ENCODE assay signal across 8 cellular contexts in genomic region chr17:34252138-34252889, GRCh38. TPM values are rescaled to one million over a fixed set of nuclear protein-coding genes. Genes with fewer than 3 reads are reported as not detected.
DNase-seq lines count a peak whose midpoint lies in the region; ATAC-seq and TF ChIP-seq lines count a peak whose summit lies in the region.

No MANE protein-coding gene starts in this region.

- DNase-seq in CD4-positive, CD25-positive, alpha-beta regulatory T cell, result no peak
- DNase-seq in LoVo (ENCODE audit: low spot score) (peak; percentile 24), chondrocyte (ENCODE audit: low spot score) (peak; percentile 94), lower leg skin (ENCODE audit: low spot score in 2 of 2) (peak; percentile 92 to 99), thyroid gland (peak; percentile 99), neural progenitor cell (ENCODE audit: low spot score) (no peak), neuronal stem cell (ENCODE audit: low spot score) (no peak)
- no peak for DNase-seq in stimulated activated effector memory CD8-positive, alpha-beta T cell treated with anti-CD3 and anti-CD28 coated beads, Interleukin-12 subunit alpha, Interleukin-12 subunit beta, amount 100 ng/mL, for 72 hours (ENCODE audit: low spot score in 2 of 2)

- no peak overlapping the region for H2BK15ac ChIP-seq in neuronal stem cell (ENCODE audit: low read length)

- H3K27me3 ChIP-seq in CD4-positive, CD25-positive, alpha-beta regulatory T cell (ENCODE audit: control insufficient read depth, insufficient read depth, low read length), result peaks cover 5% of the 10 kb centered on the region
- no peaks in the 10 kb centered on the region for H3K27me3 ChIP-seq in thyroid gland
- H3K27me3 ChIP-seq in neural progenitor cell, result no peaks in the 10 kb centered on the region
- H3K27me3 ChIP-seq in neuronal stem cell (ENCODE audit: control insufficient read depth in 3 of 3, insufficient read depth in 3 of 3, low read depth in 1 of 3, low read length in 3 of 3), result no peaks in the 10 kb centered on the region

- H3K4me3 Mint-ChIP-seq in CD4-positive, CD25-positive, alpha-beta regulatory T cell, result no peak overlapping the region
- H3K4me3 Mint-ChIP-seq in chondrocyte (ENCODE audit: unreplicated experiment) (no peak overlapping the region), neural progenitor cell (no peak overlapping the region)
- no peak overlapping the region for H3K4me3 Mint-ChIP-seq in stimulated activated effector memory CD8-positive, alpha-beta T cell treated with anti-CD3 and anti-CD28 coated beads, Interleukin-12 subunit alpha, Interleukin-12 subunit beta, amount 100 ng/mL, for 72 hours

- H2BK12ac ChIP-seq in neuronal stem cell (ENCODE audit: low read length), result no peak overlapping the region

- intact Hi-C loops in lower leg skin (cut with DNase I; ENCODE audit: low total_unique reads), result no loop called here
- intact Hi-C loops in thyroid gland (cut with DNase I), result no loop called here

- no peak for TF ChIP-seq POLR2A in lower leg skin (IDR thresholded peaks at IDR 0.05)
- TF ChIP-seq POLR2A in thyroid gland (IDR thresholded peaks at IDR 0.05), result peak in 1 of 2 donors; percentile 56

- no peak overlapping the region for H2BK120ac ChIP-seq in neuronal stem cell (ENCODE audit: low read depth, low read length)

- H3K27ac Mint-ChIP-seq in CD4-positive, CD25-positive, alpha-beta regulatory T cell, result peak overlapping the region in 1 of 3 donors; percentile 10
- peak overlapping the region; percentile 97 for H3K27ac Mint-ChIP-seq in chondrocyte (ENCODE audit: unreplicated experiment)
- H3K27ac Mint-ChIP-seq in stimulated activated effector memory CD8-positive, alpha-beta T cell treated with anti-CD3 and anti-CD28 coated beads, Interleukin-12 subunit alpha, Interleukin-12 subunit beta, amount 100 ng/mL, for 72 hours, result no peak overlapping the region
- no peak overlapping the region for H3K27ac Mint-ChIP-seq in neural progenitor cell

- no peak overlapping the region for H3K14ac ChIP-seq in neuronal stem cell (ENCODE audit: low read length)

- H3K79me1 ChIP-seq in neuronal stem cell (ENCODE audit: low read depth, low read length), result no peaks in the 10 kb centered on the region

- no peaks in the 10 kb centered on the region for H3K36me3 Mint-ChIP-seq in CD4-positive, CD25-positive, alpha-beta regulatory T cell
- H3K36me3 Mint-ChIP-seq in chondrocyte (ENCODE audit: low read depth) (no peaks in the 10 kb centered on the region), neural progenitor cell (no peaks in the 10 kb centered on the region)
- H3K36me3 Mint-ChIP-seq in stimulated activated effector memory CD8-positive, alpha-beta T cell treated with anti-CD3 and anti-CD28 coated beads, Interleukin-12 subunit alpha, Interleukin-12 subunit beta, amount 100 ng/mL, for 72 hours, result no peaks in the 10 kb centered on the region

- H3K4me3 ChIP-seq in CD4-positive, CD25-positive, alpha-beta regulatory T cell (ENCODE audit: low read depth, low read length), result no peak overlapping the region
- no peak overlapping the region for H3K4me3 ChIP-seq in lower leg skin (ENCODE audit: low read depth, poor library complexity, severe bottlenecking)
- H3K4me3 ChIP-seq in thyroid gland (replicated peaks in 1 of 3), result no peak overlapping the region
- no peak overlapping the region for H3K4me3 ChIP-seq in neural progenitor cell
- no peak overlapping the region for H3K4me3 ChIP-seq in neuronal stem cell (ENCODE audit: low read length in 2 of 2)

- H3K4me1 Mint-ChIP-seq in CD4-positive, CD25-positive, alpha-beta regulatory T cell, result no peaks in the 10 kb centered on the region
- H3K4me1 Mint-ChIP-seq in chondrocyte (ENCODE audit: low read depth), result peaks cover 97% of the 10 kb centered on the region
- H3K4me1 Mint-ChIP-seq in stimulated activated effector memory CD8-positive, alpha-beta T cell treated with anti-CD3 and anti-CD28 coated beads, Interleukin-12 subunit alpha, Interleukin-12 subunit beta, amount 100 ng/mL, for 72 hours, result no peaks in the 10 kb centered on the region
- peaks cover 41% of the 10 kb centered on the region for H3K4me1 Mint-ChIP-seq in neural progenitor cell

- no peak overlapping the region for H3K23ac ChIP-seq in neuronal stem cell (ENCODE audit: low read depth, low read length, poor library complexity)

- no peaks in the 10 kb centered on the region for H3K36me3 ChIP-seq in CD4-positive, CD25-positive, alpha-beta regulatory T cell (ENCODE audit: control insufficient read depth, insufficient read depth, low read length)
- H3K36me3 ChIP-seq in thyroid gland (no peaks in the 10 kb centered on the region), neural progenitor cell (no peaks in the 10 kb centered on the region), neuronal stem cell (replicated peaks in 1 of 2; ENCODE audit: control insufficient read depth in 2 of 2, insufficient read depth in 2 of 2, low read length in 2 of 2) (no peaks in the 10 kb centered on the region)

- no peak overlapping the region for H4K8ac ChIP-seq in neuronal stem cell (ENCODE audit: low read depth, low read length)

- ATAC-seq in CD4-positive, CD25-positive, alpha-beta regulatory T cell (ENCODE audit: low read depth in 2 of 2), result peak; percentile 12 to 37
- no peak for ATAC-seq in stimulated activated effector memory CD8-positive, alpha-beta T cell treated with anti-CD3 and anti-CD28 coated beads, Interleukin-12 subunit alpha, Interleukin-12 subunit beta, amount 100 ng/mL, for 72 hours

- H2AFZ ChIP-seq in neural progenitor cell (replicated peaks) (no peak overlapping the region), neuronal stem cell (ENCODE audit: low read length) (no peak overlapping the region)

- no peaks in the 10 kb centered on the region for H3K4me1 ChIP-seq in CD4-positive, CD25-positive, alpha-beta regulatory T cell (ENCODE audit: control insufficient read depth, insufficient read depth, low read length, poor library complexity, severe bottlenecking)
- H3K4me1 ChIP-seq in thyroid gland, result peaks cover 60 to 83% of the 10 kb centered on the region in 2 donors
- peaks cover 13% of the 10 kb centered on the region for H3K4me1 ChIP-seq in neural progenitor cell
- peaks cover 0 to 12% of the 10 kb centered on the region in 2 donors for H3K4me1 ChIP-seq in neuronal stem cell (ENCODE audit: control insufficient read depth in 2 of 2, insufficient read depth in 1 of 2, low read depth in 1 of 2, low read length in 2 of 2)

- H4K91ac ChIP-seq in neuronal stem cell (ENCODE audit: low read depth, low read length, poor library complexity), result no peak overlapping the region

- H3K9me3 ChIP-seq in CD4-positive, CD25-positive, alpha-beta regulatory T cell (ENCODE audit: control insufficient read depth in 2 of 2, low read length in 2 of 2), result no peaks in the 10 kb centered on the region
- H3K9me3 ChIP-seq in thyroid gland, result no peaks in the 10 kb centered on the region
- no peaks in the 10 kb centered on the region for H3K9me3 ChIP-seq in neural progenitor cell (ENCODE audit: low read depth)
- H3K9me3 ChIP-seq in neuronal stem cell (replicated peaks in 1 of 2; ENCODE audit: control insufficient read depth in 2 of 2, insufficient read depth in 1 of 2, low read depth in 1 of 2, low read length in 2 of 2), result no peaks in the 10 kb centered on the region

- no peak for TF ChIP-seq CTCF in chondrocyte (IDR thresholded peaks at IDR 0.05)
- no peak for TF ChIP-seq CTCF in lower leg skin (IDR thresholded peaks at IDR 0.05)
- TF ChIP-seq CTCF in thyroid gland (IDR thresholded peaks at IDR 0.05), result peak in 1 of 6 experiments; percentile 23
- no peak for TF ChIP-seq CTCF in neural progenitor cell (IDR thresholded peaks at IDR 0.05)

- H2BK5ac ChIP-seq in neuronal stem cell (ENCODE audit: low read length), result no peak overlapping the region

- no peaks in the 10 kb centered on the region for H4K20me1 ChIP-seq in neural progenitor cell (ENCODE audit: low read depth)

- peaks cover 7% of the 10 kb centered on the region for H3K27me3 Mint-ChIP-seq in CD4-positive, CD25-positive, alpha-beta regulatory T cell
- H3K27me3 Mint-ChIP-seq in chondrocyte (ENCODE audit: low read depth), result no peaks in the 10 kb centered on the region
- H3K27me3 Mint-ChIP-seq in neural progenitor cell (ENCODE audit: insufficient read depth, low read depth), result peaks cover 5% of the 10 kb centered on the region

- H3K9me3 Mint-ChIP-seq in CD4-positive, CD25-positive, alpha-beta regulatory T cell, result peaks cover 0 to 5% (median 0%) of the 10 kb centered on the region in 7 donors
- H3K9me3 Mint-ChIP-seq in chondrocyte (ENCODE audit: low read depth), result no peaks in the 10 kb centered on the region
- no peaks in the 10 kb centered on the region for H3K9me3 Mint-ChIP-seq in stimulated activated effector memory CD8-positive, alpha-beta T cell treated with anti-CD3 and anti-CD28 coated beads, Interleukin-12 subunit alpha, Interleukin-12 subunit beta, amount 100 ng/mL, for 72 hours
- no peaks in the 10 kb centered on the region for H3K9me3 Mint-ChIP-seq in neural progenitor cell

- H3K18ac ChIP-seq in neuronal stem cell (ENCODE audit: low read length), result no peak overlapping the region

- H3K79me2 ChIP-seq in neural progenitor cell (ENCODE audit: low read depth), result no peaks in the 10 kb centered on the region

- H3K4ac ChIP-seq in neuronal stem cell (ENCODE audit: low read length), result no peak overlapping the region

- H3F3A ChIP-seq in neural progenitor cell (ENCODE audit: low read depth), result peaks cover 16% of the 10 kb centered on the region

- no peak overlapping the region for H3K4me2 ChIP-seq in neural progenitor cell
- no peak overlapping the region for H3K4me2 ChIP-seq in neuronal stem cell (ENCODE audit: insufficient read depth, low read length, poor library complexity, severe bottlenecking)

- no peak overlapping the region for H2AK5ac ChIP-seq in neuronal stem cell (ENCODE audit: low read depth, low read length)

- 13 to 14% methylated on average over 10 of the region's 10 CpGs for WGBS in lower leg skin, 2 donors
- WGBS in thyroid gland, 2 donors, result 24 to 28% methylated on average over 10 of the region's 10 CpGs
- no CpG with 5 or more reads among the region's 10 CpGs for WGBS in neuronal stem cell (ENCODE audit: extremely low coverage in 2 of 2, insufficient read length in 2 of 2, insufficient replicate concordance in 1 of 2), 2 donors

- H3K9ac ChIP-seq in neural progenitor cell (no peak overlapping the region), neuronal stem cell (ENCODE audit: low read depth, low read length, poor library complexity) (no peak overlapping the region)

- no peak overlapping the region for H3K27ac ChIP-seq in CD4-positive, CD25-positive, alpha-beta regulatory T cell (ENCODE audit: insufficient read depth, low read length, poor library complexity, severe bottlenecking)
- H3K27ac ChIP-seq in thyroid gland (peak overlapping the region; percentile 76 to 92 (median 77)), neural progenitor cell (no peak overlapping the region), neuronal stem cell (replicated peaks; ENCODE audit: low read length) (no peak overlapping the region)

RNA-seq across cellular contexts. Expression of gene CCL2, which starts 2.8 kb away (rescaled TPM):
- total RNA-seq in CD4-positive, CD25-positive, alpha-beta regulatory T cell, result not detected
- polyA plus RNA-seq in CD4-positive, CD25-positive, alpha-beta regulatory T cell, result not detected
- total RNA-seq in chondrocyte, result 15.4 to 42.1 TPM (median 36.6 TPM) in 3 replicates
- total RNA-seq in lower leg skin, result 10 to 100 TPM in 2 of 4 donors, 1 to 10 TPM in 2; 1.8 to 13.1 (median 7.0) TPM
- total RNA-seq in thyroid gland, result 10 to 100 TPM; 11.7 to 39.4 (median 23.6) TPM
- 4.2 and 7.0 TPM in 2 replicates for total RNA-seq in neural progenitor cell (ENCODE audit: low replicate concordance)
- polyA plus RNA-seq in neuronal stem cell (2013, experiment 1 of 2), result 13.1 TPM
- polyA plus RNA-seq in neuronal stem cell (2013, experiment 2 of 2), result 13.5 TPM

RNA-seq across cellular contexts. Expression of gene CCL7, which starts 17.7 kb away (rescaled TPM):
- not detected for total RNA-seq in CD4-positive, CD25-positive, alpha-beta regulatory T cell
- polyA plus RNA-seq in CD4-positive, CD25-positive, alpha-beta regulatory T cell, result not detected
- total RNA-seq in chondrocyte (not detected in 3 replicates), lower leg skin (not detected), thyroid gland (not detected), neural progenitor cell (ENCODE audit: low replicate concordance) (not detected in 2 replicates)
- not detected for polyA plus RNA-seq in neuronal stem cell (2013, experiment 1 of 2)
- polyA plus RNA-seq in neuronal stem cell (2013, experiment 2 of 2), result not detected

RNA-seq across cellular contexts. Expression of gene CCL11, which starts 33.2 kb away (rescaled TPM):
- not detected for total RNA-seq in CD4-positive, CD25-positive, alpha-beta regulatory T cell
- polyA plus RNA-seq in CD4-positive, CD25-positive, alpha-beta regulatory T cell, result not detected
- total RNA-seq in chondrocyte (not detected in 3 replicates), lower leg skin (not detected), thyroid gland (not detected), neural progenitor cell (ENCODE audit: low replicate concordance) (not detected in 2 replicates)
- polyA plus RNA-seq in neuronal stem cell (2013, experiment 1 of 2), result not detected
- not detected for polyA plus RNA-seq in neuronal stem cell (2013, experiment 2 of 2)

Comparison
In these comparisons a context has a peak if more than half of its experiments do, and no peak if none do; other contexts are left out.
1. DNase-seq: peak in LoVo (single experiment), chondrocyte (single experiment), lower leg skin (2 of 2) and thyroid gland (2 of 2); none in CD4-positive, CD25-positive, alpha-beta regulatory T cell (0 of 3), stimulated activated effector memory CD8-positive, alpha-beta T cell treated with anti-CD3 and anti-CD28 coated beads, Interleukin-12 subunit alpha, Interleukin-12 subunit beta, amount 100 ng/mL, for 72 hours (0 of 2), neural progenitor cell (single experiment) and neuronal stem cell (single experiment).
2. H3K27ac ChIP-seq: peak in thyroid gland (3 of 3); none in CD4-positive, CD25-positive, alpha-beta regulatory T cell (single experiment), neural progenitor cell (single experiment) and neuronal stem cell (single experiment).